ENCODE assay signal across 37 cellular contexts in the genomic region with DNA sequence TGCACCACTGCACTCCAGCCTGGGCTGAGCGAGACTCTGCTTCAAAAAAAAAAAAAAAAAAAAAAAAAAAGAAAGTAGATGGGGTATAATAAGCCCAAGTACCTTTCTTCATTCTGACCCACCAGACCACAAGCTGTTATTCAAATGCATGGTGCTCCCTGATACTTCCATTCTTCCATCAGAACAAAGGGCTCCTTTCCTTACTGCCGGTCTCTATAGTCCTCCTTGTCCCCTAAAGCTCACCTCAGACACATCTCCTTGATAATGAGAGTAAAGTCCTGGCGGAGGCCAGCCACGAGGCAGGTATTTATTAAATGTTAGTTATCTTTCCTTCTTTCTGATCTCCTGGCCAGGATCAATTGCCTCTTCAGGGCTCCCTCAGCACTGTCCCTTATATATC.
"Had no signal": no experiment of that assay in that cellular context is flagged by ENCODE, and none has a peak within 500 bp of the region (broad histone marks: within the 10 kb centered on the region; RNA-seq: fewer than 3 reads in every experiment).

No MANE protein-coding gene starts in this region.

- H3K4me1 Mint-ChIP-seq: activated CD4-positive, alpha-beta T cell treated with anti-CD3 and anti-CD28 coated beads for 36 hours; activated CD8-positive, alpha-beta memory T cell treated with anti-CD3 and anti-CD28 coated beads, Interleukin-2, amount 10 ng/mL, durations not matched to agents 7 days and 5 days; activated naive CD4-positive, alpha-beta T cell treated with anti-CD3 and anti-CD28 coated beads, Interleukin-2, amount 10 ng/mL, durations not matched to agents 7 days and 5 days; activated naive CD4-positive, alpha-beta T cell treated with anti-CD3 and anti-CD28 coated beads, Interleukin-2, amount 50 U/mL, for 24 hours; activated naive CD8-positive, alpha-beta T cell treated with anti-CD3 and anti-CD28 coated beads, Interleukin-2, amount 10 ng/mL, durations not matched to agents 7 days and 5 days; activated naive CD8-positive, alpha-beta T cell treated with anti-CD3 and anti-CD28 coated beads, Interleukin-2, amount 50 U/mL, for 24 hours; central memory CD8-positive, alpha-beta T cell had no signal

- ATAC-seq: activated CD4-positive, alpha-beta T cell treated with anti-CD3 and anti-CD28 coated beads for 36 hours; activated CD4-positive, CD25-positive, alpha-beta regulatory T cell treated with anti-CD3 and anti-CD28 coated beads, Interleukin-2, amount 50 U/mL, for 24 hours; activated CD8-positive, alpha-beta memory T cell treated with anti-CD3 and anti-CD28 coated beads, Interleukin-2, amount 10 ng/mL, durations not matched to agents 7 days and 5 days; activated CD8-positive, alpha-beta T cell treated with anti-CD3 and anti-CD28 coated beads, Interleukin-2, amount 10 ng/mL, durations not matched to agents 7 days and 5 days; activated naive CD8-positive, alpha-beta T cell treated with anti-CD3 and anti-CD28 coated beads, Interleukin-2, amount 50 U/mL, for 24 hours had no signal

- H3K9me3 ChIP-seq: ascending aorta had no signal

- H3K4me3 Mint-ChIP-seq: activated CD4-positive, alpha-beta memory T cell treated with anti-CD3 and anti-CD28 coated beads for 36 hours; activated CD4-positive, alpha-beta T cell treated with anti-CD3 and anti-CD28 coated beads for 36 hours; activated CD8-positive, alpha-beta memory T cell treated with anti-CD3 and anti-CD28 coated beads, Interleukin-2, amount 10 ng/mL, durations not matched to agents 7 days and 5 days; activated CD8-positive, alpha-beta T cell treated with anti-CD3 and anti-CD28 coated beads, Interleukin-2, amount 10 ng/mL, durations not matched to agents 7 days and 5 days; activated naive CD4-positive, alpha-beta T cell treated with anti-CD3 and anti-CD28 coated beads, Interleukin-2, amount 10 ng/mL, durations not matched to agents 7 days and 5 days; activated naive CD4-positive, alpha-beta T cell treated with anti-CD3 and anti-CD28 coated beads, Interleukin-2, amount 50 U/mL, for 24 hours; activated naive CD8-positive, alpha-beta T cell; activated naive CD8-positive, alpha-beta T cell treated with anti-CD3 and anti-CD28 coated beads, Interleukin-2, amount 10 ng/mL, durations not matched to agents 7 days and 5 days; activated naive CD8-positive, alpha-beta T cell treated with anti-CD3 and anti-CD28 coated beads, Interleukin-2, amount 50 U/mL, for 24 hours; activated T-cell treated with anti-CD3 and anti-CD28 coated beads, Interleukin-2, amount 50 U/mL, for 24 hours; central memory CD8-positive, alpha-beta T cell; T-helper 1 cell treated with Interleukin-12 subunit alpha and Interleukin-12 subunit beta and Interleukin-4 antibody, amounts not matched to agents 30 μg/mL and 1 μg/mL, for 36 hours; T-helper 2 cell treated with Interferon-gamma antibody and Interleukin-4, amounts not matched to agents 5 μg/mL and 100 μg/mL, for 36 hours had no signal

- H3K36me3 Mint-ChIP-seq: activated CD4-positive, alpha-beta memory T cell treated with anti-CD3 and anti-CD28 coated beads for 36 hours; activated CD8-positive, alpha-beta memory T cell treated with anti-CD3 and anti-CD28 coated beads, Interleukin-2, amount 10 ng/mL, durations not matched to agents 7 days and 5 days; activated naive CD4-positive, alpha-beta T cell treated with anti-CD3 and anti-CD28 coated beads, Interleukin-2, amount 10 ng/mL, durations not matched to agents 7 days and 5 days; activated naive CD4-positive, alpha-beta T cell treated with anti-CD3 and anti-CD28 coated beads, Interleukin-2, amount 50 U/mL, for 24 hours; activated naive CD8-positive, alpha-beta T cell; activated naive CD8-positive, alpha-beta T cell treated with anti-CD3 and anti-CD28 coated beads, Interleukin-2, amount 10 ng/mL, durations not matched to agents 7 days and 5 days; brain had no signal

- DNase-seq: activated CD4-positive, alpha-beta memory T cell treated with anti-CD3 and anti-CD28 coated beads for 36 hours; activated CD4-positive, alpha-beta T cell treated with anti-CD3 and anti-CD28 coated beads for 1 hour; activated CD4-positive, alpha-beta T cell treated with anti-CD3 and anti-CD28 coated beads for 36 hours; activated CD4-positive, alpha-beta T cell treated with anti-CD3 and anti-CD28 coated beads for 48 hours; activated CD4-positive, alpha-beta T cell treated with anti-CD3 and anti-CD28 coated beads, Interleukin-2, amount 50 U/mL, for 1 hour; activated CD4-positive, alpha-beta T cell treated with anti-CD3 and anti-CD28 coated beads, Interleukin-2, amount 50 U/mL, for 4 hours; activated CD4-positive, CD25-positive, alpha-beta regulatory T cell; activated CD8-positive, alpha-beta memory T cell treated with anti-CD3 and anti-CD28 coated beads for 24 hours; activated CD8-positive, alpha-beta memory T cell treated with anti-CD3 and anti-CD28 coated beads, Interleukin-2, amount 10 ng/mL, durations not matched to agents 7 days and 5 days; activated CD8-positive, alpha-beta memory T cell treated with anti-CD3 and anti-CD28 coated beads, Interleukin-2, amount 50 U/mL, for 48 hours; activated CD8-positive, alpha-beta T cell treated with anti-CD3 and anti-CD28 coated beads, Interleukin-2, amount 10 ng/mL, durations not matched to agents 7 days and 5 days; activated effector memory CD4-positive, alpha-beta T cell treated with Interleukin-2 at 50 U/mL for 16 hours; activated gamma-delta T cell; activated naive CD4-positive, alpha-beta T cell treated with anti-CD3 and anti-CD28 coated beads, Interleukin-2, amount 10 ng/mL, durations not matched to agents 7 days and 5 days; activated naive CD4-positive, alpha-beta T cell treated with Interleukin-2 at 50 U/mL for 16 hours; activated naive CD8-positive, alpha-beta T cell treated with anti-CD3 and anti-CD28 coated beads, Interleukin-2, amount 10 ng/mL, durations not matched to agents 7 days and 5 days; activated naive CD8-positive, alpha-beta T cell treated with anti-CD3 and anti-CD28 coated beads, Interleukin-2, amount 50 U/mL, for 24 hours; activated T-cell treated with anti-CD3 and anti-CD28 coated beads, Interleukin-2, amount 50 U/mL, for 24 hours; activated T-cell treated with anti-CD3 and anti-CD28 coated beads, Interleukin-2, amount 50 U/mL, for 48 hours; amygdala; anterior cingulate cortex; caudate nucleus; cerebellar nuclear complex; T-helper 1 cell; T-helper 2 cell; T-helper 9 cell had no signal

- H3K27me3 Mint-ChIP-seq: activated T-cell treated with anti-CD3 and anti-CD28 coated beads, Interleukin-2, amount 50 U/mL, for 24 hours; brain had no signal

- H3K9me3 Mint-ChIP-seq: activated CD4-positive, alpha-beta memory T cell treated with anti-CD3 and anti-CD28 coated beads for 36 hours; activated naive CD4-positive, alpha-beta T cell treated with anti-CD3 and anti-CD28 coated beads, Interleukin-2, amount 10 ng/mL, durations not matched to agents 7 days and 5 days; activated naive CD4-positive, alpha-beta T cell treated with anti-CD3 and anti-CD28 coated beads, Interleukin-2, amount 50 U/mL, for 24 hours; activated naive CD8-positive, alpha-beta T cell treated with anti-CD3 and anti-CD28 coated beads, Interleukin-2, amount 10 ng/mL, durations not matched to agents 7 days and 5 days; activated naive CD8-positive, alpha-beta T cell treated with anti-CD3 and anti-CD28 coated beads, Interleukin-2, amount 50 U/mL, for 24 hours; activated T-cell treated with anti-CD3 and anti-CD28 coated beads, Interleukin-2, amount 50 U/mL, for 24 hours; activated T-helper 2 cell treated with anti-CD3 and anti-CD28 coated beads, Interferon-gamma antibody, Interleukin-2, Interleukin-4, amounts not matched to agents 10 μg/mL and 5 μg/mL and 100 μg/mL, durations not matched to agents 14 hours and 24 hours and 36 hours; brain; T-helper 1 cell treated with Interleukin-12 subunit alpha and Interleukin-12 subunit beta and Interleukin-4 antibody, amounts not matched to agents 30 μg/mL and 1 μg/mL, for 36 hours; T-helper 2 cell treated with Interferon-gamma antibody and Interleukin-4, amounts not matched to agents 5 μg/mL and 100 μg/mL, for 36 hours had no signal

- H3K27me3 ChIP-seq: ascending aorta, cardiac muscle cell had no signal

- H3K27ac ChIP-seq: ascending aorta, cardiac muscle cell, VCaP had no signal

- H3K27ac Mint-ChIP-seq: activated CD4-positive, alpha-beta memory T cell treated with anti-CD3 and anti-CD28 coated beads for 36 hours; activated CD4-positive, alpha-beta T cell treated with anti-CD3 and anti-CD28 coated beads for 36 hours; activated CD8-positive, alpha-beta memory T cell treated with anti-CD3 and anti-CD28 coated beads, Interleukin-2, amount 10 ng/mL, durations not matched to agents 7 days and 5 days; activated CD8-positive, alpha-beta T cell treated with anti-CD3 and anti-CD28 coated beads, Interleukin-2, amount 10 ng/mL, durations not matched to agents 7 days and 5 days; activated naive CD4-positive, alpha-beta T cell treated with anti-CD3 and anti-CD28 coated beads, Interleukin-2, amount 10 ng/mL, durations not matched to agents 7 days and 5 days; activated naive CD4-positive, alpha-beta T cell treated with anti-CD3 and anti-CD28 coated beads, Interleukin-2, amount 50 U/mL, for 24 hours; activated naive CD8-positive, alpha-beta T cell; activated naive CD8-positive, alpha-beta T cell treated with anti-CD3 and anti-CD28 coated beads, Interleukin-2, amount 10 ng/mL, durations not matched to agents 7 days and 5 days; activated naive CD8-positive, alpha-beta T cell treated with anti-CD3 and anti-CD28 coated beads, Interleukin-2, amount 50 U/mL, for 24 hours; activated T-cell treated with anti-CD3 and anti-CD28 coated beads, Interleukin-2, amount 50 U/mL, for 24 hours; activated T-helper 2 cell treated with anti-CD3 and anti-CD28 coated beads, Interferon-gamma antibody, Interleukin-2, Interleukin-4, amounts not matched to agents 10 μg/mL and 5 μg/mL and 100 μg/mL, durations not matched to agents 14 hours and 24 hours and 36 hours; T-helper 1 cell treated with Interleukin-12 subunit alpha and Interleukin-12 subunit beta and Interleukin-4 antibody, amounts not matched to agents 30 μg/mL and 1 μg/mL, for 36 hours; T-helper 2 cell treated with Interferon-gamma antibody and Interleukin-4, amounts not matched to agents 5 μg/mL and 100 μg/mL, for 36 hours had no signal

- H3K4me1 ChIP-seq: ascending aorta had no signal
